3 cellular contexts compared by ENCODE assay signal in genomic region chr15:78325092-78325843, GRCh38.
TF ChIP-seq lines count a peak whose summit lies in the region.

No MANE protein-coding gene starts in this region.

TF ChIP-seq in SK-N-SH treated with all-trans-retinoic acid at 6 μM for 48 hours, 23 proteins besides CTCF, POLR2A, EP300 and RAD21:
- TF ChIP-seq ZNF8 (CRISPR knock-in tag; IDR thresholded peaks at IDR 0.05), result no peak
- no peak for TF ChIP-seq GLIS3 (CRISPR knock-in tag; IDR thresholded peaks at IDR 0.05)
- no peak for TF ChIP-seq ZNF565 (CRISPR knock-in tag; conservative IDR thresholded peaks at IDR 0.05; ENCODE audit: low read depth)
- no peak for TF ChIP-seq BACH2 (CRISPR knock-in tag; IDR thresholded peaks at IDR 0.05; ENCODE audit: borderline replicate concordance)
- TF ChIP-seq, protein P1, sequence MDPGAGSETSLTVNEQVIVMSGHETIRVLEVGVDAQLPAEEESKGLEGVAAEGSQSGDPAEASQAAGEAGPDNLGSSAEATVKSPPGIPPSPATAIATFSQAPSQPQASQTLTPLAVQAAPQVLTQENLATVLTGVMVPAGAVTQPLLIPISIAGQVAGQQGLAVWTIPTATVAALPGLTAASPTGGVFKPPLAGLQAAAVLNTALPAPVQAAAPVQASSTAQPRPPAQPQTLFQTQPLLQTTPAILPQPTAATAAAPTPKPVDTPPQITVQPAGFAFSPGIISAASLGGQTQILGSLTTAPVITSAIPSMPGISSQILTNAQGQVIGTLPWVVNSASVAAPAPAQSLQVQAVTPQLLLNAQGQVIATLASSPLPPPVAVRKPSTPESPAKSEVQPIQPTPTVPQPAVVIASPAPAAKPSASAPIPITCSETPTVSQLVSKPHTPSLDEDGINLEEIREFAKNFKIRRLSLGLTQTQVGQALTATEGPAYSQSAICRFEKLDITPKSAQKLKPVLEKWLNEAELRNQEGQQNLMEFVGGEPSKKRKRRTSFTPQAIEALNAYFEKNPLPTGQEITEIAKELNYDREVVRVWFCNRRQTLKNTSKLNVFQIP (CRISPR knock-in tag; IDR thresholded peaks at IDR 0.05; ENCODE audit: borderline replicate concordance, low read depth), result no peak
- TF ChIP-seq, protein P2, sequence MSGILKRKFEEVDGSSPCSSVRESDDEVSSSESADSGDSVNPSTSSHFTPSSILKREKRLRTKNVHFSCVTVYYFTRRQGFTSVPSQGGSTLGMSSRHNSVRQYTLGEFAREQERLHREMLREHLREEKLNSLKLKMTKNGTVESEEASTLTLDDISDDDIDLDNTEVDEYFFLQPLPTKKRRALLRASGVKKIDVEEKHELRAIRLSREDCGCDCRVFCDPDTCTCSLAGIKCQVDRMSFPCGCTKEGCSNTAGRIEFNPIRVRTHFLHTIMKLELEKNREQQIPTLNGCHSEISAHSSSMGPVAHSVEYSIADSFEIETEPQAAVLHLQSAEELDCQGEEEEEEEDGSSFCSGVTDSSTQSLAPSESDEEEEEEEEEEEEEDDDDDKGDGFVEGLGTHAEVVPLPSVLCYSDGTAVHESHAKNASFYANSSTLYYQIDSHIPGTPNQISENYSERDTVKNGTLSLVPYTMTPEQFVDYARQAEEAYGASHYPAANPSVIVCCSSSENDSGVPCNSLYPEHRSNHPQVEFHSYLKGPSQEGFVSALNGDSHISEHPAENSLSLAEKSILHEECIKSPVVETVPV (CRISPR knock-in tag; IDR thresholded peaks at IDR 0.05), result no peak
- no peak for TF ChIP-seq ZFP30 (CRISPR knock-in tag; IDR thresholded peaks at IDR 0.05)
- no peak for TF ChIP-seq ZC3H10 (CRISPR knock-in tag; IDR thresholded peaks at IDR 0.05)
- no peak for TF ChIP-seq ZNF70 (CRISPR knock-in tag; IDR thresholded peaks at IDR 0.05)
TF ChIP-seq in SK-N-SH treated with all-trans-retinoic acid at 6 μM for 48 hours: peak in this region for 0.

TF ChIP-seq in SK-N-SH, 30 proteins besides CTCF, POLR2A, EP300 and RAD21:
- TF ChIP-seq ELF1 (IDR thresholded peaks at IDR 0.05), result no peak
- TF ChIP-seq, protein P3, sequence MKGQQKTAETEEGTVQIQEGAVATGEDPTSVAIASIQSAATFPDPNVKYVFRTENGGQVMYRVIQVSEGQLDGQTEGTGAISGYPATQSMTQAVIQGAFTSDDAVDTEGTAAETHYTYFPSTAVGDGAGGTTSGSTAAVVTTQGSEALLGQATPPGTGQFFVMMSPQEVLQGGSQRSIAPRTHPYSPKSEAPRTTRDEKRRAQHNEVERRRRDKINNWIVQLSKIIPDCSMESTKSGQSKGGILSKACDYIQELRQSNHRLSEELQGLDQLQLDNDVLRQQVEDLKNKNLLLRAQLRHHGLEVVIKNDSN (IDR thresholded peaks at IDR 0.05; ENCODE audit: borderline replicate concordance, low read depth), result no peak
- no peak for TF ChIP-seq FOXJ3 (CRISPR knock-in tag; IDR thresholded peaks at IDR 0.05)

TF ChIP-seq in K562, 482 proteins besides CTCF, POLR2A, EP300 and RAD21 (continues in another document):
- TF ChIP-seq KAT2B (IDR thresholded peaks at IDR 0.05; ENCODE audit: low read depth, low read length) (no peak), MGA (IDR thresholded peaks at IDR 0.05) (no peak), ZNF551 (CRISPR knock-in tag; IDR thresholded peaks at IDR 0.05) (no peak), MTA3 (IDR thresholded peaks at IDR 0.05; ENCODE audit: borderline replicate concordance) (no peak), NRF1 (conservative IDR thresholded peaks at IDR 0.05 in 1 of 2, IDR thresholded peaks at IDR 0.05 in 1 of 2) (no peak), TEAD4 (IDR thresholded peaks at IDR 0.05; ENCODE audit: low read length) (no peak), TEAD4 (CRISPR knock-in tag; IDR thresholded peaks at IDR 0.05; ENCODE audit: borderline replicate concordance) (no peak), ZNF384 (IDR thresholded peaks at IDR 0.05; ENCODE audit: low read depth, low read length) (no peak), CEBPZ (IDR thresholded peaks at IDR 0.05; ENCODE audit: borderline replicate concordance, low read depth, low read length) (no peak), RAD51 (IDR thresholded peaks at IDR 0.05; ENCODE audit: borderline replicate concordance, low read depth) (no peak), ZNF639 (CRISPR knock-in tag; conservative IDR thresholded peaks at IDR 0.05 in 1 of 2, IDR thresholded peaks at IDR 0.05 in 1 of 2) (no peak), CREM (IDR thresholded peaks at IDR 0.05; ENCODE audit: low read depth) (no peak), MED1 (CRISPR knock-in tag; IDR thresholded peaks at IDR 0.05; ENCODE audit: borderline replicate concordance) (no peak), HMGN3 (IDR thresholded peaks at IDR 0.05; ENCODE audit: borderline replicate concordance, extremely low read depth, insufficient read length, low read depth, low read length) (no peak), IRF2 (CRISPR knock-in tag; IDR thresholded peaks at IDR 0.05) (no peak), CBX8 (IDR thresholded peaks at IDR 0.05; ENCODE audit: borderline replicate concordance, extremely low read depth, low read depth, low read length, poor library complexity, severe bottlenecking) (no peak), KDM5B (IDR thresholded peaks at IDR 0.05; ENCODE audit: insufficient replicate concordance, low read depth, low read length) (no peak), POLR3G (IDR thresholded peaks at IDR 0.05; ENCODE audit: extremely low read depth, insufficient read length, insufficient replicate concordance) (no peak)
- TF ChIP-seq, protein P4, sequence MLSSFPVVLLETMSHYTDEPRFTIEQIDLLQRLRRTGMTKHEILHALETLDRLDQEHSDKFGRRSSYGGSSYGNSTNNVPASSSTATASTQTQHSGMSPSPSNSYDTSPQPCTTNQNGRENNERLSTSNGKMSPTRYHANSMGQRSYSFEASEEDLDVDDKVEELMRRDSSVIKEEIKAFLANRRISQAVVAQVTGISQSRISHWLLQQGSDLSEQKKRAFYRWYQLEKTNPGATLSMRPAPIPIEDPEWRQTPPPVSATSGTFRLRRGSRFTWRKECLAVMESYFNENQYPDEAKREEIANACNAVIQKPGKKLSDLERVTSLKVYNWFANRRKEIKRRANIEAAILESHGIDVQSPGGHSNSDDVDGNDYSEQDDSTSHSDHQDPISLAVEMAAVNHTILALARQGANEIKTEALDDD (IDR thresholded peaks at IDR 0.05), result no peak
- TF ChIP-seq, protein P5, sequence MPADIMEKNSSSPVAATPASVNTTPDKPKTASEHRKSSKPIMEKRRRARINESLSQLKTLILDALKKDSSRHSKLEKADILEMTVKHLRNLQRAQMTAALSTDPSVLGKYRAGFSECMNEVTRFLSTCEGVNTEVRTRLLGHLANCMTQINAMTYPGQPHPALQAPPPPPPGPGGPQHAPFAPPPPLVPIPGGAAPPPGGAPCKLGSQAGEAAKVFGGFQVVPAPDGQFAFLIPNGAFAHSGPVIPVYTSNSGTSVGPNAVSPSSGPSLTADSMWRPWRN (IDR thresholded peaks at IDR 0.05; ENCODE audit: low read depth), result no peak
